8 cellular contexts compared by ENCODE assay signal in the genomic region with DNA sequence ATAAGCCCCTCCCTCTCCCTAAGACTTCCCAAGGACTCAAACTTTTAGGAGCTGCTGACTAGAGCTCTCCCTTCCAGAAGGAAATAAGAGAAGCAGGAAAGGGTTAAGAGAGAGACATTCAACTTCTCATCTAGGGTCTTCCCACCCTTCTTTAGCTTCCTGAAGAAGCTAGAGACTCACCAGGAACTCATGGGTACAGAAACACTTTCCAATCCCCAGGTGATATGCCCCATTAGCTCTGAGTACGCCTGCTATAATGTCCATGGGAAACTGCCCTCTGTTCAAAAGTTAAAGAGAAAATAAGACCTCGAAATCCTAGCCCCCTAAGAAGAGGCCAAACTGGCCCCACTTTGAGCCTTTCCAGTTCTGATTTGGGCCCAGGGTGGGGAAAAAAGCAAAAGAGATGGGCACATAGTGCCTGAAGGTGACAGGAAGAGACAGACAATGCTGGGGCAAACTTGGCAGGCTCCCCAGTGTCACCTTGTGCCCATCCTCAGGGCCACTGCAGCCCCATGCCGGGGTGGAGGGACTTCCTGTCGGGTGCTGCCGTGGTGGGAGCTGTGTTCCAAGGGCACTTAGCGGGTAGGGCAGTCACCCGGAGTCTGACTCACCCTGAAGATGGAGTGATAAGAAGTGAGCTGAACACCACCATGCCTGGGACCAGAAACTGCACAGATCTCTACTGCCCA. TPM values are rescaled to one million over a fixed set of nuclear protein-coding genes. Genes with fewer than 3 reads are reported as not detected.
DNase-seq lines count a peak whose midpoint lies in the region; ATAC-seq and TF ChIP-seq lines count a peak whose summit lies in the region.

No MANE protein-coding gene starts in this region.

- no peaks in the 10 kb centered on the region for H3K27me3 Mint-ChIP-seq in CD14-positive monocyte (ENCODE audit: low read depth in 3 of 3)
- H3K27me3 Mint-ChIP-seq in stimulated activated naive CD8-positive, alpha-beta T cell treated with anti-CD3 and anti-CD28 coated beads, Interleukin-15, amount 100 ng/mL, for 72 hours, result no peaks in the 10 kb centered on the region

- H3K36me3 ChIP-seq in lung (ENCODE audit: control insufficient read depth in 2 of 2, insufficient read depth in 2 of 2, low read length in 2 of 2), result peaks cover 0 to 2% of the 10 kb centered on the region in 2 donors

- DNase-seq in CD14-positive monocyte (ENCODE audit: low spot score) (peak; percentile 74), T-helper 2 cell (peak; percentile 42 to 95 (median 65)), amniotic epithelial cell (ENCODE audit: low read depth) (peak; percentile 81), lung (ENCODE audit: low spot score) (no peak), epidermal melanocyte (ENCODE audit: insufficient read length, low spot score) (no peak)
- peak; percentile 38 to 64 for DNase-seq in stimulated activated naive CD8-positive, alpha-beta T cell treated with anti-CD3 and anti-CD28 coated beads, Interleukin-15, amount 100 ng/mL, for 72 hours

- H3K4me3 Mint-ChIP-seq in CD14-positive monocyte, result peak overlapping the region; percentile 16 to 62
- peak overlapping the region; percentile 54 to 76 for H3K4me3 Mint-ChIP-seq in stimulated activated naive CD8-positive, alpha-beta T cell treated with anti-CD3 and anti-CD28 coated beads, Interleukin-15, amount 100 ng/mL, for 72 hours

- ATAC-seq in lung (ENCODE audit: insufficient read depth, low FRiP score), result no peak
- ATAC-seq in stimulated activated naive CD8-positive, alpha-beta T cell treated with anti-CD3 and anti-CD28 coated beads, Interleukin-15, amount 100 ng/mL, for 72 hours, result peak; percentile 72
- ATAC-seq in HG03097 (IDR thresholded peaks at IDR 0.05; ENCODE audit: low FRiP score, unreplicated experiment), result no peak
- no peak for ATAC-seq in HG02759 (IDR thresholded peaks at IDR 0.05; ENCODE audit: unreplicated experiment)

- intact Hi-C loops in CD14-positive monocyte (cut with micrococcal nuclease), result no loop called here

- peaks cover 79% of the 10 kb centered on the region for H3K4me1 Mint-ChIP-seq in CD14-positive monocyte
- peaks cover 94% of the 10 kb centered on the region for H3K4me1 Mint-ChIP-seq in stimulated activated naive CD8-positive, alpha-beta T cell treated with anti-CD3 and anti-CD28 coated beads, Interleukin-15, amount 100 ng/mL, for 72 hours

- peaks cover 58 to 59% of the 10 kb centered on the region in 2 donors for H3K36me3 Mint-ChIP-seq in CD14-positive monocyte

- peak overlapping the region; percentile 80 to 94 for H3K27ac ChIP-seq in lung (ENCODE audit: low read depth in 1 of 2, low read length in 1 of 2)

- 30 to 32% methylated on average over 7 of the region's 7 CpGs for WGBS in lung, 2 donors

- peak overlapping the region; percentile 94 to 99 (median 97) for H3K27ac Mint-ChIP-seq in CD14-positive monocyte
- H3K27ac Mint-ChIP-seq in stimulated activated naive CD8-positive, alpha-beta T cell treated with anti-CD3 and anti-CD28 coated beads, Interleukin-15, amount 100 ng/mL, for 72 hours, result peak overlapping the region in 1 of 2 donors; percentile 93

- no peaks in the 10 kb centered on the region for H3K9me3 ChIP-seq in lung (ENCODE audit: control insufficient read depth in 2 of 2, insufficient read depth in 1 of 2, low read length in 1 of 2)

- peaks cover 0 to 2% (median 0%) of the 10 kb centered on the region in 7 donors for H3K9me3 Mint-ChIP-seq in CD14-positive monocyte
- H3K9me3 Mint-ChIP-seq in stimulated activated naive CD8-positive, alpha-beta T cell treated with anti-CD3 and anti-CD28 coated beads, Interleukin-15, amount 100 ng/mL, for 72 hours, result no peaks in the 10 kb centered on the region

- H3K4me3 ChIP-seq in lung, result no peak overlapping the region

- H3K27me3 ChIP-seq in lung (ENCODE audit: control insufficient read depth, insufficient read depth), result no peaks in the 10 kb centered on the region

- peaks cover 51 to 58% of the 10 kb centered on the region in 2 donors for H3K4me1 ChIP-seq in lung (ENCODE audit: control insufficient read depth in 2 of 2, insufficient read depth in 2 of 2, low read length in 2 of 2)

- TF ChIP-seq CTCF in CD14-positive monocyte (IDR thresholded peaks at IDR 0.05) (no peak), lung (IDR thresholded peaks at IDR 0.05; ENCODE audit: control extremely low read depth, extremely low read depth) (no peak)

RNA-seq across cellular contexts. Expression of a gene that starts 29.5 kb away (rescaled TPM):
- polyA plus RNA-seq in CD14-positive monocyte, result 10 to 100 TPM; 50.1 to 55.8 TPM
- 10 to 100 TPM; 34.2 to 64.9 TPM for total RNA-seq in lung
- polyA plus RNA-seq in lung, result 100 to 1,000 TPM in 1 of 2 donors, 10 to 100 TPM in 1; 75.2 to 129 TPM

RNA-seq across cellular contexts. Expression of a gene that starts 32.5 kb away (rescaled TPM):
- 10 to 100 TPM; 10.4 to 17.3 TPM for polyA plus RNA-seq in CD14-positive monocyte
- 100 to 1,000 TPM in 1 of 2 donors, 10 to 100 TPM in 1; 64.4 to 167 TPM for total RNA-seq in lung
- 100 to 1,000 TPM; 105 to 191 TPM for polyA plus RNA-seq in lung

Comparison
In these comparisons a context has a peak if more than half of its experiments do, and no peak if none do; other contexts are left out.
1. DNase-seq: peak in CD14-positive monocyte (single experiment), T-helper 2 cell (5 of 5), amniotic epithelial cell (single experiment) and stimulated activated naive CD8-positive, alpha-beta T cell treated with anti-CD3 and anti-CD28 coated beads, Interleukin-15, amount 100 ng/mL, for 72 hours (2 of 2); none in lung (single experiment) and epidermal melanocyte (single experiment).
2. RNA of a gene that starts 32.5 kb away (polyA plus RNA-seq): 105 to 191 TPM in lung; 10.4 to 17.3 TPM in CD14-positive monocyte; every median in the first group is over 4 times any median in the second.